In genomic region chr19:40371802-40372122, GRCh38 we compare ENCODE assay signal across 11 cellular contexts. TPM values are rescaled to one million over a fixed set of nuclear protein-coding genes. Genes with fewer than 3 reads are reported as not detected.
"Had no signal": no experiment of that assay in that cellular context is flagged by ENCODE, and none has a peak within 500 bp of the region (broad histone marks: within the 10 kb centered on the region; RNA-seq: fewer than 3 reads in every experiment).

No MANE protein-coding gene starts in this region.

- H3K4me2 ChIP-seq: GM23338, KMS-11 had no signal

- H2AFZ ChIP-seq: GM23338 had no signal

- ATAC-seq: GM23338 had no signal

- FAIRE-seq: H1, H54, HTR-8/SVneo had no signal

- H3K9ac ChIP-seq: KMS-11 had no signal

- H3K4me3 ChIP-seq: GM23338 had no signal

- DNase-seq: H9, HCEC 1CT, HFFc6, IMR-90, KBM-7 had no signal

- H3K27ac ChIP-seq: KMS-11 had no signal

RNA-seq across cellular contexts. Expression of gene HIPK4, which starts 18.2 kb away (rescaled TPM):
- total RNA-seq: HT-29 had no signal
